ENCODE assay signal across 8 cellular contexts in the genomic region with DNA sequence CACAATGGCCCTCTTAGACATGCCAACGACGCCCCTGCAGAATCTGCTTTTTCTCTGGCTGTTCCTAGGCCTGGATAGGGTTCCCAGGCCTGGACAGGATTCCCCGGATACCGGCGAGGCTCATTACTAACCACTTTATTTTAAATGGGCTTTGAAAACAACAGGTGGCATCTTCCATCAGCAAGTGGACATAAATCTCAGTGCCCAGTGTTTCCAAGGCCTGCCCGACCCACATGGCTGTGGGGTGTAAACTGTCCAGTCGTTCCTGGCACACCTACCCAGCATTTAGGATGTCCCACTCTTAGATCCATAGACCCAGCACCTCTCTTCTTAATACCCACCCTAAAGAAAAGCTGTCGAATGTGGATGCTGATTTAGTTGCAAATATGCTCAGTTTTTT. TPM values are rescaled to one million over a fixed set of nuclear protein-coding genes. Genes with fewer than 3 reads are reported as not detected.
A peak's percentile ranks its signal among the peaks of the same experiment; 100 is the strongest.
DNase-seq lines count a peak whose midpoint lies in the region; FAIRE-seq and TF ChIP-seq lines count a peak whose summit lies in the region.

No MANE protein-coding gene starts in this region.

- H3K4me1 ChIP-seq in endothelial cell of umbilical vein (ENCODE audit: control insufficient read depth, extremely low read depth, insufficient read depth, low read length): peaks cover 2% of the 10 kb centered on the region

- H3K4me3 Mint-ChIP-seq in Calu3 (ENCODE audit: low read depth, unreplicated experiment) (peak overlapping the region; percentile 94), osteocyte (ENCODE audit: unreplicated experiment) (peak overlapping the region; percentile 80)

- TF ChIP-seq POLR2A in endothelial cell of umbilical vein (IDR thresholded peaks at IDR 0.05; ENCODE audit: low read depth, low read length): no peak

- POLR2A ChIA-PET in endothelial cell of umbilical vein (lab: Charles Lee): no interaction called here

- dilution Hi-C loops in endothelial cell of umbilical vein (cut with MboI; ENCODE audit: extremely low pct_ligation_motif_present, low sequenced_read_pairs): no loop called here

- peaks cover 38% of the 10 kb centered on the region for H3K4me1 Mint-ChIP-seq in Calu3 (ENCODE audit: low read depth, unreplicated experiment)
- peaks cover 63% of the 10 kb centered on the region for H3K4me1 Mint-ChIP-seq in osteocyte (ENCODE audit: unreplicated experiment)

- peak overlapping the region; percentile 99 for H2AFZ ChIP-seq in endothelial cell of umbilical vein (ENCODE audit: low read depth, low read length)

- TF ChIP-seq CTCF in Calu3 (IDR thresholded peaks at IDR 0.05; ENCODE audit: unreplicated experiment): no peak
- TF ChIP-seq CTCF in endothelial cell of umbilical vein (IDR thresholded peaks at IDR 0.05; ENCODE audit: extremely low read depth in 1 of 2, insufficient read depth in 1 of 2, low read depth in 1 of 2, low read length in 2 of 2): no peak
- no peak for TF ChIP-seq CTCF in osteocyte (IDR thresholded peaks at IDR 0.05)

- no peaks in the 10 kb centered on the region for H3K9me1 ChIP-seq in endothelial cell of umbilical vein (replicated peaks; ENCODE audit: control insufficient read depth, extremely low read depth, insufficient read depth, low read length)

- H3K27ac Mint-ChIP-seq in Calu3 (ENCODE audit: unreplicated experiment) (peak overlapping the region; percentile 72), osteocyte (ENCODE audit: unreplicated experiment) (peak overlapping the region; percentile 5)

- no peaks in the 10 kb centered on the region for H3K9me3 Mint-ChIP-seq in Calu3 (ENCODE audit: low read depth, unreplicated experiment)
- no peaks in the 10 kb centered on the region for H3K9me3 Mint-ChIP-seq in osteocyte (ENCODE audit: unreplicated experiment)

- BruUV-seq in Calu3 (replicated peaks; lab: Mats Ljungman, UMichigan) (no TSS peak), endothelial cell of umbilical vein (replicated peaks; lab: Mats Ljungman, UMichigan) (TSS peak; percentile 39)

- no peak overlapping the region for H3K27ac ChIP-seq in endothelial cell of umbilical vein (ENCODE audit: insufficient read depth, low read depth, low read length)

- H3K9me3 ChIP-seq in endothelial cell of umbilical vein (replicated peaks; ENCODE audit: control insufficient read depth, insufficient read depth, low read length): no peaks in the 10 kb centered on the region

- peak overlapping the region; percentile 44 for H3K9ac ChIP-seq in endothelial cell of umbilical vein (replicated peaks; ENCODE audit: extremely low read depth, insufficient read depth, low read length)

- H3K27me3 Mint-ChIP-seq in Calu3 (ENCODE audit: unreplicated experiment) (no peaks in the 10 kb centered on the region), osteocyte (ENCODE audit: unreplicated experiment) (no peaks in the 10 kb centered on the region)

- DNase-seq in Calu3 (no peak), NCI-H748 treated with DMSO at 0.1 percent for 48 hours (lab: John Stamatoyannopoulos, UW) (peak; percentile 75), endothelial cell of umbilical vein (ENCODE audit: low read depth, low spot score) (no peak), osteocyte (ENCODE audit: extremely low spot score, unreplicated experiment) (no peak), COLO829 (ENCODE audit: low spot score) (no peak), NAMALWA (ENCODE audit: low spot score) (no peak)
- DNase-seq in stimulated activated CD4-positive, alpha-beta T cell treated with anti-CD3 and anti-CD28 coated beads, Interleukin-4, amount 100 ng/mL, for 24 hours: no peak
- no peak for DNase-seq in stimulated activated CD4-positive, alpha-beta T cell treated with anti-CD3 and anti-CD28 coated beads, Interleukin-12 subunit alpha, Interleukin-12 subunit beta, amount 100 ng/mL, for 4 hours

- CTCF ChIA-PET in Calu3 (lab: Charles Lee): no interaction called here
- CTCF ChIA-PET in endothelial cell of umbilical vein (lab: Charles Lee): interaction anchor here (2.9 kb wide), 1 partner anchor 23 kb away, joined by 10 read pairs; no protein-coding TSS in a partner anchor

- no peak for FAIRE-seq in endothelial cell of umbilical vein (lab: Jason Lieb, UNC)

- peak overlapping the region; percentile 87 for H3K4me2 ChIP-seq in endothelial cell of umbilical vein (ENCODE audit: insufficient read depth, low read length)

- peak overlapping the region; percentile 72 to 83 (median 74) for H3K4me3 ChIP-seq in endothelial cell of umbilical vein (replicated peaks in 1 of 3; ENCODE audit: insufficient read depth in 1 of 3, low read depth in 1 of 3, low read length in 3 of 3)

- H3K36me3 Mint-ChIP-seq in Calu3 (ENCODE audit: insufficient read depth, unreplicated experiment): peaks cover 14% of the 10 kb centered on the region
- peaks cover 6% of the 10 kb centered on the region for H3K36me3 Mint-ChIP-seq in osteocyte (ENCODE audit: unreplicated experiment)

- no peaks in the 10 kb centered on the region for H3K79me2 ChIP-seq in endothelial cell of umbilical vein (ENCODE audit: control insufficient read depth, insufficient read depth, low read length)

- no peaks in the 10 kb centered on the region for H3K27me3 ChIP-seq in endothelial cell of umbilical vein (ENCODE audit: control insufficient read depth in 2 of 2, insufficient read depth in 2 of 2, low read length in 2 of 2)

- intact Hi-C loops in Calu3 (cut with micrococcal nuclease; ENCODE audit: unreplicated experiment): loop anchor here (2.0 kb wide), 1 partner anchor 18 kb away; no protein-coding TSS in a partner anchor
- intact Hi-C loops in endothelial cell of umbilical vein (cut with micrococcal nuclease): loop anchor here (1.0 to 2.0 kb wide), 3 partner anchors 11 to 46 kb away; partner anchors contain the start of gene MARCHF6

- no peaks in the 10 kb centered on the region for H3K36me3 ChIP-seq in endothelial cell of umbilical vein (ENCODE audit: control insufficient read depth in 2 of 2, extremely low read depth in 1 of 2, insufficient read depth in 2 of 2, low read length in 2 of 2)

- no peaks in the 10 kb centered on the region for H4K20me1 ChIP-seq in endothelial cell of umbilical vein (replicated peaks; ENCODE audit: control insufficient read depth, extremely low read depth, insufficient read depth, low read length)

TF ChIP-seq in endothelial cell of umbilical vein, 7 proteins besides CTCF, POLR2A, EP300 and RAD21 (continues in another document):
- TF ChIP-seq EZH2 (IDR thresholded peaks at IDR 0.05; ENCODE audit: borderline replicate concordance, low read depth, low read length, severe bottlenecking) (no peak), MYC (IDR thresholded peaks at IDR 0.05; ENCODE audit: low read depth, low read length) (no peak), FOS (IDR thresholded peaks at IDR 0.05; ENCODE audit: borderline replicate concordance, insufficient read depth, low read length) (no peak), JUN (IDR thresholded peaks at IDR 0.05; ENCODE audit: borderline replicate concordance, insufficient read depth, insufficient read length, low read depth) (no peak), MAX (IDR thresholded peaks at IDR 0.05; ENCODE audit: insufficient read depth, insufficient read length) (no peak)

RNA-seq across cellular contexts. Expression of gene CMBL, which starts 0.9 kb away (rescaled TPM):
- total RNA-seq in Calu3 (2022) (12.9 and 17.0 TPM in 2 replicates), endothelial cell of umbilical vein (14.3 and 15.9 TPM in 2 replicates), osteocyte (23.3 and 24.2 TPM in 2 replicates)
- 19.8 and 23.9 TPM in 2 replicates for polyA plus RNA-seq in endothelial cell of umbilical vein
- 23.4 and 25.2 TPM in 2 replicates for polyA plus RNA-seq in endothelial cell of umbilical vein (2011; cell fraction: cytosol; rRNA removed)
- 4.5 and 5.3 TPM in 2 replicates for polyA plus RNA-seq in endothelial cell of umbilical vein (2011; cell fraction: nucleus; rRNA removed)
- polyA plus RNA-seq in endothelial cell of umbilical vein (2012): 25.0 and 26.1 TPM in 2 replicates
- 19.0 and 25.3 TPM in 2 replicates for polyA minus RNA-seq in endothelial cell of umbilical vein
- 138 TPM for polyA minus RNA-seq in endothelial cell of umbilical vein (2011; cell fraction: cytosol; rRNA and poly(A)+ RNA removed)
- polyA minus RNA-seq in endothelial cell of umbilical vein (2011; cell fraction: nucleus; rRNA and poly(A)+ RNA removed): 2.9 and 5.7 TPM in 2 replicates

RNA-seq across cellular contexts. Expression of gene MARCHF6, which starts 46.7 kb away (rescaled TPM):
- total RNA-seq in Calu3 (2022) (155 and 160 TPM in 2 replicates), endothelial cell of umbilical vein (105 and 108 TPM in 2 replicates), osteocyte (180 and 190 TPM in 2 replicates)
- polyA plus RNA-seq in endothelial cell of umbilical vein: 89.1 and 112 TPM in 2 replicates
- 39.0 and 39.1 TPM in 2 replicates for polyA plus RNA-seq in endothelial cell of umbilical vein (2011; cell fraction: cytosol; rRNA removed)
- polyA plus RNA-seq in endothelial cell of umbilical vein (2011; cell fraction: nucleus; rRNA removed): 294 and 326 TPM in 2 replicates
- polyA plus RNA-seq in endothelial cell of umbilical vein (2012): 95.9 and 98.6 TPM in 2 replicates
- 370 and 490 TPM in 2 replicates for polyA minus RNA-seq in endothelial cell of umbilical vein
- 222 TPM for polyA minus RNA-seq in endothelial cell of umbilical vein (2011; cell fraction: cytosol; rRNA and poly(A)+ RNA removed)
- polyA minus RNA-seq in endothelial cell of umbilical vein (2011; cell fraction: nucleus; rRNA and poly(A)+ RNA removed): 128 and 163 TPM in 2 replicates

RNA-seq across cellular contexts. Expression of gene CCT5, which starts 56.7 kb away (rescaled TPM):
- 404 and 410 TPM in 2 replicates for total RNA-seq in Calu3 (2022)
- total RNA-seq in endothelial cell of umbilical vein: 323 and 343 TPM in 2 replicates
- 232 and 386 TPM in 2 replicates for polyA plus RNA-seq in endothelial cell of umbilical vein
- polyA plus RNA-seq in endothelial cell of umbilical vein (2011; cell fraction: cytosol; rRNA removed): 384 and 473 TPM in 2 replicates
- 299 and 391 TPM in 2 replicates for polyA plus RNA-seq in endothelial cell of umbilical vein (2011; cell fraction: nucleus; rRNA removed)
- polyA plus RNA-seq in endothelial cell of umbilical vein (2012): 354 and 612 TPM in 2 replicates
- polyA minus RNA-seq in endothelial cell of umbilical vein: 494 and 565 TPM in 2 replicates
- polyA minus RNA-seq in endothelial cell of umbilical vein (2011; cell fraction: cytosol; rRNA and poly(A)+ RNA removed): 797 TPM
- polyA minus RNA-seq in endothelial cell of umbilical vein (2011; cell fraction: nucleus; rRNA and poly(A)+ RNA removed): 116 and 138 TPM in 2 replicates
- total RNA-seq in osteocyte: 159 and 161 TPM in 2 replicates

RNA-seq across cellular contexts. Expression of gene ATPSCKMT, which starts 57.1 kb away (rescaled TPM):
- total RNA-seq in Calu3 (2022) (20.0 and 22.3 TPM in 2 replicates), endothelial cell of umbilical vein (16.7 and 19.7 TPM in 2 replicates), osteocyte (20.3 and 21.6 TPM in 2 replicates)
- 11.4 and 25.4 TPM in 2 replicates for polyA plus RNA-seq in endothelial cell of umbilical vein
- 20.6 and 24.5 TPM in 2 replicates for polyA plus RNA-seq in endothelial cell of umbilical vein (2011; cell fraction: cytosol; rRNA removed)
- polyA plus RNA-seq in endothelial cell of umbilical vein (2011; cell fraction: nucleus; rRNA removed): 18.4 and 26.1 TPM in 2 replicates
- polyA plus RNA-seq in endothelial cell of umbilical vein (2012): 15.3 and 22.1 TPM in 2 replicates
- 17.6 and 42.8 TPM in 2 replicates for polyA minus RNA-seq in endothelial cell of umbilical vein
- 11.4 TPM for polyA minus RNA-seq in endothelial cell of umbilical vein (2011; cell fraction: cytosol; rRNA and poly(A)+ RNA removed)
- polyA minus RNA-seq in endothelial cell of umbilical vein (2011; cell fraction: nucleus; rRNA and poly(A)+ RNA removed): 11.2 and 13.9 TPM in 2 replicates
